ENCODE assay signal across 8 cellular contexts in the genomic region with DNA sequence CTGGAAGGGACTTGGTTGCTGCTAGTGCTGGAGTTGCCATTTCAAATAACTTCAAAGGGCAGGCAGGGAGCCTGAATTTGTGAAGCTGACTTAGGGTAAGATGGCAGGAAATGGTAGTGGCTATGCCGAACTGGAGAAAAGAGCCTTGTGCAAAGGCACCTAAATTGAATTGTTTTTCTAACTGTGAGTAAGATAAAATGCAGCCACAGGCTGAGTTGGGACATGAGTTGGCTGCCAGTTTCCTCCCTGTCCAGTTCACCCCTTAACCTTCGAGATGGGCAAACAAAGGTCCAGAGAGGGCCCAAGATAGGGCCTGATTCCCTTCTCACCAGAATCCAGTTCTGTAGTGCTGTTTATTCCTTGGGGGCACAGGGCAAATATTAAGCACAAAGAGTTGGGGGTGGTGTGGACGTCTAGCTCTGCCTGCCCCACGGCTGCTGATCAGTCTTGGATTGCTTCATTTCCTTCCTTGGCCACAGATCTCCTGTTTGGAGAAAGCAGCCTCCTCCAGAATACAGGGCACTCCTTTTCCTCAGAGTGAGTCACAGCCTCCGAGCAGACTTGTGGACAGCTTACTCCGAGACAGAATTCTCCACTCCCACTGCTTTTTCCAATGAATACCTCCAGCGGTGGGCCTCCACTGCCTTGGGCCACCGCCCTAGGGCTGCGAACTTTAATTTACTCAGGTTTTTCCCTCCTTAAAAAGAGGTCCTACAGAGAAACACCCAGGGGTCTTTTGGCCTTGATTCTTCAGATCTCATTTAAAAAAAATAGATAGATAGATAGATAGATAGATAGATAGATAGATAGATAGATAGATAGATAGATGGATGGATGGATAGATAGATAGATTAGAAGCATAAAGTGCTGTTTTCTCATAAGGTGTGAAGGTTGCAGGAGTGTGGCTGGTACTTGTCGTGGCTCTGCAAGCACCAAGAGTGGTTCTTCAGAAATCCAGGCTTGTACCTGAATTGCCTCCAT. TPM values are rescaled to one million over a fixed set of nuclear protein-coding genes. Genes with fewer than 3 reads are reported as not detected.
A peak's percentile ranks its signal among the peaks of the same experiment; 100 is the strongest.
DNase-seq lines count a peak whose midpoint lies in the region; ATAC-seq and TF ChIP-seq lines count a peak whose summit lies in the region.

No MANE protein-coding gene starts in this region.

- POLR2A ChIA-PET in activated CD4-positive, alpha-beta memory T cell treated with anti-CD3 and anti-CD28 coated beads for 36 hours (lab: Charles Lee) = interaction anchor here (1.4 to 2.8 kb wide), 3 partner anchors 19 to 40 kb away, joined by 3 to 29 read pairs (median 5); a partner anchor contains a TSS

- H3K4me3 ChIP-seq in gastroesophageal sphincter (no peak overlapping the region), sigmoid colon (no peak overlapping the region)

- H3K27ac Mint-ChIP-seq in activated naive CD4-positive, alpha-beta T cell treated with anti-CD3 and anti-CD28 coated beads, Interleukin-2, amount 10 ng/mL, durations not matched to agents 7 days and 5 days = peak overlapping the region; percentile 96
- peak overlapping the region; percentile 88 for H3K27ac Mint-ChIP-seq in activated CD4-positive, alpha-beta memory T cell treated with anti-CD3 and anti-CD28 coated beads for 36 hours

- H3K36me3 ChIP-seq in gastroesophageal sphincter = no peaks in the 10 kb centered on the region
- H3K36me3 ChIP-seq in sigmoid colon = no peaks in the 10 kb centered on the region

- H3K36me3 Mint-ChIP-seq in activated naive CD4-positive, alpha-beta T cell treated with anti-CD3 and anti-CD28 coated beads, Interleukin-2, amount 10 ng/mL, durations not matched to agents 7 days and 5 days = peaks cover 4% of the 10 kb centered on the region
- H3K36me3 Mint-ChIP-seq in activated CD4-positive, alpha-beta memory T cell treated with anti-CD3 and anti-CD28 coated beads for 36 hours = no peaks in the 10 kb centered on the region

- no peaks in the 10 kb centered on the region for H3K27me3 Mint-ChIP-seq in activated naive CD4-positive, alpha-beta T cell treated with anti-CD3 and anti-CD28 coated beads, Interleukin-2, amount 10 ng/mL, durations not matched to agents 7 days and 5 days
- H3K27me3 Mint-ChIP-seq in activated CD4-positive, alpha-beta memory T cell treated with anti-CD3 and anti-CD28 coated beads for 36 hours = peaks cover 2% of the 10 kb centered on the region

- H3K27me3 ChIP-seq in gastroesophageal sphincter (peaks cover 3% of the 10 kb centered on the region), sigmoid colon (peaks cover 0 to 11% (median 0%) of the 10 kb centered on the region in 3 donors)

- no peak for TF ChIP-seq EP300 in gastroesophageal sphincter (IDR thresholded peaks at IDR 0.05)
- no peak for TF ChIP-seq EP300 in sigmoid colon (IDR thresholded peaks at IDR 0.05)

- peaks cover 92% of the 10 kb centered on the region for H3K4me1 Mint-ChIP-seq in activated naive CD4-positive, alpha-beta T cell treated with anti-CD3 and anti-CD28 coated beads, Interleukin-2, amount 10 ng/mL, durations not matched to agents 7 days and 5 days
- peaks cover 73% of the 10 kb centered on the region for H3K4me1 Mint-ChIP-seq in activated CD4-positive, alpha-beta memory T cell treated with anti-CD3 and anti-CD28 coated beads for 36 hours (ENCODE audit: low read depth)

- H3K9me3 ChIP-seq in gastroesophageal sphincter = no peaks in the 10 kb centered on the region
- H3K9me3 ChIP-seq in sigmoid colon = no peaks in the 10 kb centered on the region

- TF ChIP-seq CTCF in gastroesophageal sphincter (IDR thresholded peaks at IDR 0.05) (no peak), sigmoid colon (IDR thresholded peaks at IDR 0.05) (no peak)

- TF ChIP-seq POLR2A in gastroesophageal sphincter (IDR thresholded peaks at IDR 0.05) = no peak
- no peak for TF ChIP-seq POLR2A in sigmoid colon (IDR thresholded peaks at IDR 0.05)

- H3K9me3 Mint-ChIP-seq in activated naive CD4-positive, alpha-beta T cell treated with anti-CD3 and anti-CD28 coated beads, Interleukin-2, amount 10 ng/mL, durations not matched to agents 7 days and 5 days = no peaks in the 10 kb centered on the region
- no peaks in the 10 kb centered on the region for H3K9me3 Mint-ChIP-seq in activated CD4-positive, alpha-beta memory T cell treated with anti-CD3 and anti-CD28 coated beads for 36 hours

- intact Hi-C loops in activated CD4-positive, alpha-beta memory T cell treated with anti-CD3 and anti-CD28 coated beads for 36 hours (cut with micrococcal nuclease) = loop anchor here (10.0 kb wide), 1 partner anchor 257 kb away; no protein-coding TSS in a partner anchor
- intact Hi-C loops in sigmoid colon (cut with DNase I) = loop anchor here (5.0 to 10.0 kb wide), 2 partner anchors 65 to 317 kb away; no protein-coding TSS in a partner anchor

- H3K27ac ChIP-seq in gastroesophageal sphincter (peak overlapping the region in 3 of 4 donors; percentile 63 to 76 (median 73)), sigmoid colon (peak overlapping the region; percentile 53 to 74 (median 58))

- WGBS in gastroesophageal sphincter (ENCODE audit: low coverage in 1 of 2), 2 donors = 37 to 48% methylated on average over 4 to 9 of the region's 10 CpGs
- 62 to 71% methylated on average over 10 of the region's 10 CpGs for WGBS in sigmoid colon, 2 donors

- peaks cover 0 to 18% (median 6%) of the 10 kb centered on the region in 3 donors for H3K4me1 ChIP-seq in gastroesophageal sphincter
- peaks cover 0 to 8% (median 7%) of the 10 kb centered on the region in 4 donors for H3K4me1 ChIP-seq in sigmoid colon

- CTCF ChIA-PET in activated naive CD4-positive, alpha-beta T cell treated with anti-CD3 and anti-CD28 coated beads, Interleukin-2, amount 10 ng/mL, durations not matched to agents 7 days and 5 days (lab: Charles Lee) = interaction anchor here (0.9 to 11.3 kb wide), 16 partner anchors 9 to 100 kb away, joined by 3 to 193 read pairs (median 6); a partner anchor contains a TSS
- CTCF ChIA-PET in activated CD4-positive, alpha-beta memory T cell treated with anti-CD3 and anti-CD28 coated beads for 36 hours (lab: Charles Lee) = interaction anchor here (1.0 to 6.7 kb wide), 27 partner anchors 8 to 314 kb away, joined by 3 to 212 read pairs (median 7); a partner anchor contains a TSS

- peak overlapping the region; percentile 49 for H3K4me3 Mint-ChIP-seq in activated naive CD4-positive, alpha-beta T cell treated with anti-CD3 and anti-CD28 coated beads, Interleukin-2, amount 10 ng/mL, durations not matched to agents 7 days and 5 days
- peak overlapping the region; percentile 46 for H3K4me3 Mint-ChIP-seq in activated CD4-positive, alpha-beta memory T cell treated with anti-CD3 and anti-CD28 coated beads for 36 hours

- peak; percentile 55 for DNase-seq in activated naive CD4-positive, alpha-beta T cell treated with anti-CD3 and anti-CD28 coated beads, Interleukin-2, amount 10 ng/mL, durations not matched to agents 7 days and 5 days
- no peak for DNase-seq in activated naive CD4-positive, alpha-beta T cell treated with Interleukin-2 at 50 U/mL for 16 hours
- DNase-seq in activated CD4-positive, alpha-beta memory T cell treated with anti-CD3 and anti-CD28 coated beads for 36 hours = peak; percentile 18
- DNase-seq in sigmoid colon (peak; percentile 84), NAMALWA (ENCODE audit: low spot score) (no peak)

- peak; percentile 92 for ATAC-seq in gastroesophageal sphincter
- ATAC-seq in HG02840 (IDR thresholded peaks at IDR 0.05; ENCODE audit: low FRiP score, unreplicated experiment) = no peak
- no peak for ATAC-seq in GM18870 (IDR thresholded peaks at IDR 0.05; ENCODE audit: unreplicated experiment)

RNA-seq across cellular contexts. Expression of a gene that starts 18.4 kb away (rescaled TPM):
- total RNA-seq in activated CD4-positive, alpha-beta memory T cell treated with anti-CD3 and anti-CD28 coated beads for 36 hours = 10 to 100 TPM; 88.8 to 91.3 TPM
- 10 to 100 TPM in 3 of 4 donors, 1 to 10 TPM in 1; 9.5 to 25.4 (median 20.5) TPM for total RNA-seq in gastroesophageal sphincter
- total RNA-seq in sigmoid colon = 10 to 100 TPM; 11.4 to 25.1 (median 14.3) TPM
- 10 to 100 TPM; 18.0 to 34.9 (median 31.0) TPM for polyA plus RNA-seq in sigmoid colon

RNA-seq across cellular contexts. Expression of a gene that starts 42.9 kb away (rescaled TPM):
- total RNA-seq in activated CD4-positive, alpha-beta memory T cell treated with anti-CD3 and anti-CD28 coated beads for 36 hours = 10 to 100 TPM; 39.3 to 41.4 TPM
- total RNA-seq in gastroesophageal sphincter (10 to 100 TPM in 3 of 4 donors, 1 to 10 TPM in 1; 7.7 to 18.1 (median 16.0) TPM), sigmoid colon (10 to 100 TPM; 13.8 to 36.4 (median 25.3) TPM)
- polyA plus RNA-seq in sigmoid colon = 10 to 100 TPM; 41.8 to 62.5 (median 43.0) TPM

Comparison
In these comparisons a context has a peak if more than half of its experiments do, and no peak if none do; other contexts are left out.
1. DNase-seq: peak in activated naive CD4-positive, alpha-beta T cell treated with anti-CD3 and anti-CD28 coated beads, Interleukin-2, amount 10 ng/mL, durations not matched to agents 7 days and 5 days (single experiment), activated CD4-positive, alpha-beta memory T cell treated with anti-CD3 and anti-CD28 coated beads for 36 hours (single experiment) and sigmoid colon (single experiment); none in activated naive CD4-positive, alpha-beta T cell treated with Interleukin-2 at 50 U/mL for 16 hours (single experiment) and NAMALWA (single experiment).